1 cellular context compared by ENCODE assay signal in the genomic region with DNA sequence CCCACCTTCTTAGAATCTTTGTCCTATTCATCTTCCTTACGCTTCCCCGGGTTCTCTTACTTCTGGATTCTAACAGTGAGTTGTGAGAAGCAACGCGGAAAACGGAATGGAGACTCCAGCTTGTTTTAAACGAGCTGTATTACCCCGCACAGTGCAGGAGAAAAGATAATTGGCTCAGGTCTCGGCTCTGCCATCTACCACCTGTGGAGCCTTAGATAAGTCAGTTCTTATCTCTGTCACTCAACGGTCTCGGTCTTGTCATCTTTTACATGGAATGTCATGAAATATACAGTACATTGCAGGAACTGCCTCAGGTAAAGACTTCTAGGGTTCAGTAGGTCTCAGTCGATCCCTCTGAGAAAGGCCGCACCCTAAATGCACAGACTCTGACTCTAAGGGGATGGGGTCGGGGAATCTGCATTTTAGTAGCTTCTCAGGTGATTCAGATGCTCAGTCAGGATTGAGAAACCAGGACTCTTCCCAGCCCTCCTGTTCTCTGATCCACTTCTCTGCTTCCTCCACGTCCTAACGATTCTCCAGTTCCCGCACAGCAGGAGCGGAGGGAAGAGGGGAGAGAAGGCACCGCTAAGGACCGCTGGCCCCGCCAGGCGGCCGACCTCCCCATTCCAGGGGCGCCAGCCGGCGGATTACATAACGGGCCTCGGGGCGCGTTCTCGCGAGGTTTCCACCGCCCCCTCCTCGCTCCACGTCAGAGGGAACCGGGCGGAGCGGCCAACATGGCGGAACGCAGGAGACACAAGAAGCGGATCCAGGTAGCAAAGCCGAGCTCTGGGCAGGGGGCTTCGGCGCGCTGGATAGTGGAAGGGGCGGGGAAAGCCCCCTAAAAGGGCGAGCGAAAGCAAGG.
A peak's percentile ranks its signal among the peaks of the same experiment; 100 is the strongest.
TF ChIP-seq lines count a peak whose summit lies in the region.

A gene with protein sequence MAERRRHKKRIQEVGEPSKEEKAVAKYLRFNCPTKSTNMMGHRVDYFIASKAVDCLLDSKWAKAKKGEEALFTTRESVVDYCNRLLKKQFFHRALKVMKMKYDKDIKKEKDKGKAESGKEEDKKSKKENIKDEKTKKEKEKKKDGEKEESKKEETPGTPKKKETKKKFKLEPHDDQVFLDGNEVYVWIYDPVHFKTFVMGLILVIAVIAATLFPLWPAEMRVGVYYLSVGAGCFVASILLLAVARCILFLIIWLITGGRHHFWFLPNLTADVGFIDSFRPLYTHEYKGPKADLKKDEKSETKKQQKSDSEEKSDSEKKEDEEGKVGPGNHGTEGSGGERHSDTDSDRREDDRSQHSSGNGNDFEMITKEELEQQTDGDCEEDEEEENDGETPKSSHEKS (plus strand): TSS at position 722 of the 865 bp plus-strand sequence. CDS start 16 bp downstream, at position 738.

TF ChIP-seq in K562, 482 proteins besides CTCF, POLR2A, EP300 and RAD21 (continued from another document and continues in another):
- TF ChIP-seq SRF (CRISPR knock-in tag; IDR thresholded peaks at IDR 0.05) (no peak; a peak in 1 of 4 replicates), ZFP36 (IDR thresholded peaks at IDR 0.05; ENCODE audit: low read depth, low read length, partially characterized antibody) (no peak), FOXJ3 (CRISPR knock-in tag; IDR thresholded peaks at IDR 0.05) (no peak), ZNF408 (CRISPR knock-in tag; IDR thresholded peaks at IDR 0.05; ENCODE audit: low read depth) (no peak), ZKSCAN1 (IDR thresholded peaks at IDR 0.05; ENCODE audit: low read depth, low read length) (peak; percentile 9; the same call in 1 of the 2 replicates), ZNF212 (CRISPR knock-in tag; IDR thresholded peaks at IDR 0.05) (no peak), BRCA1 (IDR thresholded peaks at IDR 0.05) (no peak), BRCA1 (CRISPR knock-in tag; IDR thresholded peaks at IDR 0.05) (no peak), ATF7 (IDR thresholded peaks at IDR 0.05) (peak; percentile 84), FUS (optimal IDR thresholded peaks at IDR 0.05; ENCODE audit: low read depth, low read length) (no peak), BRD9 (IDR thresholded peaks at IDR 0.05; ENCODE audit: low read depth, partially characterized antibody) (no peak), SMAD3 (CRISPR knock-in tag; conservative IDR thresholded peaks at IDR 0.05) (no peak), CREBBP (IDR thresholded peaks at IDR 0.05; ENCODE audit: low read depth, low read length) (no peak), ZNF586 (CRISPR knock-in tag; conservative IDR thresholded peaks at IDR 0.05) (no peak), TSC22D4 (tag; IDR thresholded peaks at IDR 0.05) (no peak), SREBF2 (CRISPR knock-in tag; IDR thresholded peaks at IDR 0.05) (no peak), NFXL1 (CRISPR knock-in tag; IDR thresholded peaks at IDR 0.05) (no peak), GTF2F1 (IDR thresholded peaks at IDR 0.05; ENCODE audit: low read depth, low read length) (no peak), ZNF76 (CRISPR knock-in tag; IDR thresholded peaks at IDR 0.05; ENCODE audit: borderline replicate concordance) (no peak; the same call in 1 of the 2 replicates), TAF1 (IDR thresholded peaks at IDR 0.05; ENCODE audit: control insufficient read depth, extremely low read depth, insufficient read depth, low read length, severe bottlenecking) (peak; percentile 99), NCOR1 (IDR thresholded peaks at IDR 0.05) (peak; percentile 50), ERF (CRISPR knock-in tag; IDR thresholded peaks at IDR 0.05) (no peak), ZNF12 (CRISPR knock-in tag; IDR thresholded peaks at IDR 0.05) (no peak; the same call in 1 of the 2 replicates), STAT5B (CRISPR knock-in tag; IDR thresholded peaks at IDR 0.05) (no peak), KDM4B (IDR thresholded peaks at IDR 0.05; ENCODE audit: borderline replicate concordance in 2 of 2, low read depth in 1 of 2) (no peak)
- TF ChIP-seq, protein P1, sequence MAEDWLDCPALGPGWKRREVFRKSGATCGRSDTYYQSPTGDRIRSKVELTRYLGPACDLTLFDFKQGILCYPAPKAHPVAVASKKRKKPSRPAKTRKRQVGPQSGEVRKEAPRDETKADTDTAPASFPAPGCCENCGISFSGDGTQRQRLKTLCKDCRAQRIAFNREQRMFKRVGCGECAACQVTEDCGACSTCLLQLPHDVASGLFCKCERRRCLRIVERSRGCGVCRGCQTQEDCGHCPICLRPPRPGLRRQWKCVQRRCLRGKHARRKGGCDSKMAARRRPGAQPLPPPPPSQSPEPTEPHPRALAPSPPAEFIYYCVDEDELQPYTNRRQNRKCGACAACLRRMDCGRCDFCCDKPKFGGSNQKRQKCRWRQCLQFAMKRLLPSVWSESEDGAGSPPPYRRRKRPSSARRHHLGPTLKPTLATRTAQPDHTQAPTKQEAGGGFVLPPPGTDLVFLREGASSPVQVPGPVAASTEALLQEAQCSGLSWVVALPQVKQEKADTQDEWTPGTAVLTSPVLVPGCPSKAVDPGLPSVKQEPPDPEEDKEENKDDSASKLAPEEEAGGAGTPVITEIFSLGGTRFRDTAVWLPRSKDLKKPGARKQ (CRISPR knock-in tag; IDR thresholded peaks at IDR 0.05): no peak
- TF ChIP-seq, protein P2, sequence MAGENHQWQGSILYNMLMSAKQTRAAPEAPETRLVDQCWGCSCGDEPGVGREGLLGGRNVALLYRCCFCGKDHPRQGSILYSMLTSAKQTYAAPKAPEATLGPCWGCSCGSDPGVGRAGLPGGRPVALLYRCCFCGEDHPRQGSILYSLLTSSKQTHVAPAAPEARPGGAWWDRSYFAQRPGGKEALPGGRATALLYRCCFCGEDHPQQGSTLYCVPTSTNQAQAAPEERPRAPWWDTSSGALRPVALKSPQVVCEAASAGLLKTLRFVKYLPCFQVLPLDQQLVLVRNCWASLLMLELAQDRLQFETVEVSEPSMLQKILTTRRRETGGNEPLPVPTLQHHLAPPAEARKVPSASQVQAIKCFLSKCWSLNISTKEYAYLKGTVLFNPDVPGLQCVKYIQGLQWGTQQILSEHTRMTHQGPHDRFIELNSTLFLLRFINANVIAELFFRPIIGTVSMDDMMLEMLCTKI (IDR thresholded peaks at IDR 0.05; ENCODE audit: partially characterized antibody): no peak
- TF ChIP-seq, protein P3, sequence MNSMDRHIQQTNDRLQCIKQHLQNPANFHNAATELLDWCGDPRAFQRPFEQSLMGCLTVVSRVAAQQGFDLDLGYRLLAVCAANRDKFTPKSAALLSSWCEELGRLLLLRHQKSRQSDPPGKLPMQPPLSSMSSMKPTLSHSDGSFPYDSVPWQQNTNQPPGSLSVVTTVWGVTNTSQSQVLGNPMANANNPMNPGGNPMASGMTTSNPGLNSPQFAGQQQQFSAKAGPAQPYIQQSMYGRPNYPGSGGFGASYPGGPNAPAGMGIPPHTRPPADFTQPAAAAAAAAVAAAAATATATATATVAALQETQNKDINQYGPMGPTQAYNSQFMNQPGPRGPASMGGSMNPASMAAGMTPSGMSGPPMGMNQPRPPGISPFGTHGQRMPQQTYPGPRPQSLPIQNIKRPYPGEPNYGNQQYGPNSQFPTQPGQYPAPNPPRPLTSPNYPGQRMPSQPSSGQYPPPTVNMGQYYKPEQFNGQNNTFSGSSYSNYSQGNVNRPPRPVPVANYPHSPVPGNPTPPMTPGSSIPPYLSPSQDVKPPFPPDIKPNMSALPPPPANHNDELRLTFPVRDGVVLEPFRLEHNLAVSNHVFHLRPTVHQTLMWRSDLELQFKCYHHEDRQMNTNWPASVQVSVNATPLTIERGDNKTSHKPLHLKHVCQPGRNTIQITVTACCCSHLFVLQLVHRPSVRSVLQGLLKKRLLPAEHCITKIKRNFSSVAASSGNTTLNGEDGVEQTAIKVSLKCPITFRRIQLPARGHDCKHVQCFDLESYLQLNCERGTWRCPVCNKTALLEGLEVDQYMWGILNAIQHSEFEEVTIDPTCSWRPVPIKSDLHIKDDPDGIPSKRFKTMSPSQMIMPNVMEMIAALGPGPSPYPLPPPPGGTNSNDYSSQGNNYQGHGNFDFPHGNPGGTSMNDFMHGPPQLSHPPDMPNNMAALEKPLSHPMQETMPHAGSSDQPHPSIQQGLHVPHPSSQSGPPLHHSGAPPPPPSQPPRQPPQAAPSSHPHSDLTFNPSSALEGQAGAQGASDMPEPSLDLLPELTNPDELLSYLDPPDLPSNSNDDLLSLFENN (IDR thresholded peaks at IDR 0.05; ENCODE audit: low read depth in 2 of 2, low read length in 2 of 2): no peak
- TF ChIP-seq, protein P4, sequence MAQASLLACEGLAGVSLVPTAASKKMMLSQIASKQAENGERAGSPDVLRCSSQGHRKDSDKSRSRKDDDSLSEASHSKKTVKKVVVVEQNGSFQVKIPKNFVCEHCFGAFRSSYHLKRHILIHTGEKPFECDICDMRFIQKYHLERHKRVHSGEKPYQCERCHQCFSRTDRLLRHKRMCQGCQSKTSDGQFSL (CRISPR knock-in tag; IDR thresholded peaks at IDR 0.05): no peak
- TF ChIP-seq, protein P4 (tag; IDR thresholded peaks at IDR 0.05): peak in 1 of 2 experiments; percentile 81; a peak in 1 of 4 replicates
- TF ChIP-seq, protein P5, sequence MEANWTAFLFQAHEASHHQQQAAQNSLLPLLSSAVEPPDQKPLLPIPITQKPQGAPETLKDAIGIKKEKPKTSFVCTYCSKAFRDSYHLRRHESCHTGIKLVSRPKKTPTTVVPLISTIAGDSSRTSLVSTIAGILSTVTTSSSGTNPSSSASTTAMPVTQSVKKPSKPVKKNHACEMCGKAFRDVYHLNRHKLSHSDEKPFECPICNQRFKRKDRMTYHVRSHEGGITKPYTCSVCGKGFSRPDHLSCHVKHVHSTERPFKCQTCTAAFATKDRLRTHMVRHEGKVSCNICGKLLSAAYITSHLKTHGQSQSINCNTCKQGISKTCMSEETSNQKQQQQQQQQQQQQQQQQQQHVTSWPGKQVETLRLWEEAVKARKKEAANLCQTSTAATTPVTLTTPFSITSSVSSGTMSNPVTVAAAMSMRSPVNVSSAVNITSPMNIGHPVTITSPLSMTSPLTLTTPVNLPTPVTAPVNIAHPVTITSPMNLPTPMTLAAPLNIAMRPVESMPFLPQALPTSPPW (CRISPR knock-in tag; IDR thresholded peaks at IDR 0.05): peak; percentile 93
- TF ChIP-seq, protein P6, sequence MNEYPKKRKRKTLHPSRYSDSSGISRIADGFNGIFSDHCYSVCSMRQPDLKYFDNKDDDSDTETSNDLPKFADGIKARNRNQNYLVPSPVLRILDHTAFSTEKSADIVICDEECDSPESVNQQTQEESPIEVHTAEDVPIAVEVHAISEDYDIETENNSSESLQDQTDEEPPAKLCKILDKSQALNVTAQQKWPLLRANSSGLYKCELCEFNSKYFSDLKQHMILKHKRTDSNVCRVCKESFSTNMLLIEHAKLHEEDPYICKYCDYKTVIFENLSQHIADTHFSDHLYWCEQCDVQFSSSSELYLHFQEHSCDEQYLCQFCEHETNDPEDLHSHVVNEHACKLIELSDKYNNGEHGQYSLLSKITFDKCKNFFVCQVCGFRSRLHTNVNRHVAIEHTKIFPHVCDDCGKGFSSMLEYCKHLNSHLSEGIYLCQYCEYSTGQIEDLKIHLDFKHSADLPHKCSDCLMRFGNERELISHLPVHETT (CRISPR knock-in tag; conservative IDR thresholded peaks at IDR 0.05 in 1 of 2, IDR thresholded peaks at IDR 0.05 in 1 of 2): 0 out of 4 replicates have a peak, but pooled peaks of 1 of the 2 experiments have one; percentile 29
- TF ChIP-seq, protein P7, sequence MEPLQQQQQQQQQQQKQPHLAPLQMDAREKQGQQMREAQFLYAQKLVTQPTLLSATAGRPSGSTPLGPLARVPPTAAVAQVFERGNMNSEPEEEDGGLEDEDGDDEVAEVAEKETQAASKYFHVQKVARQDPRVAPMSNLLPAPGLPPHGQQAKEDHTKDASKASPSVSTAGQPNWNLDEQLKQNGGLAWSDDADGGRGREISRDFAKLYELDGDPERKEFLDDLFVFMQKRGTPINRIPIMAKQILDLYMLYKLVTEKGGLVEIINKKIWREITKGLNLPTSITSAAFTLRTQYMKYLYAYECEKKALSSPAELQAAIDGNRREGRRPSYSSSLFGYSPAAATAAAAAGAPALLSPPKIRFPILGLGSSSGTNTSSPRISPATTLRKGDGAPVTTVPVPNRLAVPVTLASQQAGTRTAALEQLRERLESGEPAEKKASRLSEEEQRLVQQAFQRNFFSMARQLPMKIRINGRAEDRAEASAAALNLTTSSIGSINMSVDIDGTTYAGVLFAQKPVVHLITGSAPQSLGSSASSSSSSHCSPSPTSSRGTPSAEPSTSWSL (CRISPR knock-in tag; IDR thresholded peaks at IDR 0.05; ENCODE audit: borderline replicate concordance): no peak
- TF ChIP-seq, protein P8, sequence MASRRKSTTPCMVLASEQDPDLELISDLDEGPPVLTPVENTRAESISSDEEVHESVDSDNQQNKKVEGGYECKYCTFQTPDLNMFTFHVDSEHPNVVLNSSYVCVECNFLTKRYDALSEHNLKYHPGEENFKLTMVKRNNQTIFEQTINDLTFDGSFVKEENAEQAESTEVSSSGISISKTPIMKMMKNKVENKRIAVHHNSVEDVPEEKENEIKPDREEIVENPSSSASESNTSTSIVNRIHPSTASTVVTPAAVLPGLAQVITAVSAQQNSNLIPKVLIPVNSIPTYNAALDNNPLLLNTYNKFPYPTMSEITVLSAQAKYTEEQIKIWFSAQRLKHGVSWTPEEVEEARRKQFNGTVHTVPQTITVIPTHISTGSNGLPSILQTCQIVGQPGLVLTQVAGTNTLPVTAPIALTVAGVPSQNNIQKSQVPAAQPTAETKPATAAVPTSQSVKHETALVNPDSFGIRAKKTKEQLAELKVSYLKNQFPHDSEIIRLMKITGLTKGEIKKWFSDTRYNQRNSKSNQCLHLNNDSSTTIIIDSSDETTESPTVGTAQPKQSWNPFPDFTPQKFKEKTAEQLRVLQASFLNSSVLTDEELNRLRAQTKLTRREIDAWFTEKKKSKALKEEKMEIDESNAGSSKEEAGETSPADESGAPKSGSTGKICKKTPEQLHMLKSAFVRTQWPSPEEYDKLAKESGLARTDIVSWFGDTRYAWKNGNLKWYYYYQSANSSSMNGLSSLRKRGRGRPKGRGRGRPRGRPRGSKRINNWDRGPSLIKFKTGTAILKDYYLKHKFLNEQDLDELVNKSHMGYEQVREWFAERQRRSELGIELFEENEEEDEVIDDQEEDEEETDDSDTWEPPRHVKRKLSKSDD (conservative IDR thresholded peaks at IDR 0.05; ENCODE audit: low read length): peak; percentile 89
- TF ChIP-seq, protein P9, sequence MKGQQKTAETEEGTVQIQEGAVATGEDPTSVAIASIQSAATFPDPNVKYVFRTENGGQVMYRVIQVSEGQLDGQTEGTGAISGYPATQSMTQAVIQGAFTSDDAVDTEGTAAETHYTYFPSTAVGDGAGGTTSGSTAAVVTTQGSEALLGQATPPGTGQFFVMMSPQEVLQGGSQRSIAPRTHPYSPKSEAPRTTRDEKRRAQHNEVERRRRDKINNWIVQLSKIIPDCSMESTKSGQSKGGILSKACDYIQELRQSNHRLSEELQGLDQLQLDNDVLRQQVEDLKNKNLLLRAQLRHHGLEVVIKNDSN (CRISPR knock-in tag; IDR thresholded peaks at IDR 0.05): no peak
- TF ChIP-seq, protein P10, sequence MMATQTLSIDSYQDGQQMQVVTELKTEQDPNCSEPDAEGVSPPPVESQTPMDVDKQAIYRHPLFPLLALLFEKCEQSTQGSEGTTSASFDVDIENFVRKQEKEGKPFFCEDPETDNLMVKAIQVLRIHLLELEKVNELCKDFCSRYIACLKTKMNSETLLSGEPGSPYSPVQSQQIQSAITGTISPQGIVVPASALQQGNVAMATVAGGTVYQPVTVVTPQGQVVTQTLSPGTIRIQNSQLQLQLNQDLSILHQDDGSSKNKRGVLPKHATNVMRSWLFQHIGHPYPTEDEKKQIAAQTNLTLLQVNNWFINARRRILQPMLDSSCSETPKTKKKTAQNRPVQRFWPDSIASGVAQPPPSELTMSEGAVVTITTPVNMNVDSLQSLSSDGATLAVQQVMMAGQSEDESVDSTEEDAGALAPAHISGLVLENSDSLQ (IDR thresholded peaks at IDR 0.05): peak; percentile 87
